Comparison of ENCODE assay signal across 11 cellular contexts in genomic region chr10:127577376-127577775, GRCh38. TPM values are rescaled to one million over a fixed set of nuclear protein-coding genes. Genes with fewer than 3 reads are reported as not detected.
A peak's percentile ranks its signal among the peaks of the same experiment; 100 is the strongest.
DNase-seq lines count a peak whose midpoint lies in the region; ATAC-seq, FAIRE-seq and TF ChIP-seq lines count a peak whose summit lies in the region.
"Had no signal": no experiment of that assay in that cellular context is flagged by ENCODE, and none has a peak within 500 bp of the region (broad histone marks: within the 10 kb centered on the region; RNA-seq: fewer than 3 reads in every experiment).

No MANE protein-coding gene starts in this region.

- intact Hi-C loops in CD4-positive, alpha-beta T cell (cut with DNase I, micrococcal nuclease): loop anchor here in 1 of 2 experiments (5.0 kb wide), 1 partner anchor 335 kb away; no protein-coding TSS in a partner anchor

- H4K20me1 ChIP-seq in astrocyte (ENCODE audit: insufficient read depth, low read length): no peaks in the 10 kb centered on the region

- H3K9ac ChIP-seq in astrocyte (ENCODE audit: low read length): no peak overlapping the region

- DNase-seq in DMS153 (lab: John Stamatoyannopoulos, UW) (peak; percentile 3), LNCaP clone FGC (ENCODE audit: low read depth) (no peak), astrocyte (ENCODE audit: low read depth) (peak; percentile 12), midbrain (lab: John Stamatoyannopoulos, UW) (peak; percentile 38), tibial nerve (ENCODE audit: low spot score in 2 of 2) (no peak), EL (no peak)
- no peak for DNase-seq in stimulated activated CD4-positive, alpha-beta T cell treated with anti-CD3 and anti-CD28 coated beads, Interleukin-15, amount 100 ng/mL, for 24 hours
- no peak for DNase-seq in CD4-positive, alpha-beta T cell
- DNase-seq: effector memory CD4-positive, alpha-beta T cell; KG1 had no signal

- H3K27ac ChIP-seq in astrocyte (ENCODE audit: low read depth, low read length): no peak overlapping the region
- no peak overlapping the region for H3K27ac ChIP-seq in tibial nerve
- no peak overlapping the region for H3K27ac ChIP-seq in CD4-positive, alpha-beta T cell (ENCODE audit: low read depth, low read length)

- H2AFZ ChIP-seq in astrocyte (ENCODE audit: low read depth, low read length): no peak overlapping the region

- TF ChIP-seq CTCF in LNCaP clone FGC (IDR thresholded peaks at IDR 0.05; ENCODE audit: control insufficient read depth, extremely low read depth, insufficient read depth) (peak; percentile 51), astrocyte (IDR thresholded peaks at IDR 0.05; ENCODE audit: insufficient read depth, low read depth, low read length) (peak; percentile 16), tibial nerve (IDR thresholded peaks at IDR 0.05) (no peak)
- TF ChIP-seq CTCF in CD4-positive, alpha-beta T cell (IDR thresholded peaks at IDR 0.05): no peak

- no peaks in the 10 kb centered on the region for H3K79me2 ChIP-seq in astrocyte (ENCODE audit: insufficient read depth, low read length)

- no peaks in the 10 kb centered on the region for H3K36me3 ChIP-seq in astrocyte (ENCODE audit: insufficient read depth, low read length)
- H3K36me3 ChIP-seq in tibial nerve: no peaks in the 10 kb centered on the region

- POLR2A ChIA-PET in CD4-positive, alpha-beta T cell (lab: Charles Lee): no interaction called here

- H3K4me2 ChIP-seq in astrocyte (ENCODE audit: low read length): no peak overlapping the region

- CTCF ChIA-PET in CD4-positive, alpha-beta T cell (lab: Charles Lee): no interaction called here

- H3K4me3 ChIP-seq in LNCaP clone FGC (ENCODE audit: low read depth, low read length): no peak overlapping the region
- no peak overlapping the region for H3K4me3 ChIP-seq in astrocyte (ENCODE audit: insufficient read depth, low read depth, low read length)
- no peak overlapping the region for H3K4me3 ChIP-seq in tibial nerve

- no peaks in the 10 kb centered on the region for H3K36me3 Mint-ChIP-seq in astrocyte (ENCODE audit: low read depth, unreplicated experiment)
- no peaks in the 10 kb centered on the region for H3K36me3 Mint-ChIP-seq in CD4-positive, alpha-beta T cell (ENCODE audit: low read depth)

- TF ChIP-seq EP300 in tibial nerve (IDR thresholded peaks at IDR 0.05): no peak

- H3K27me3 ChIP-seq in astrocyte (ENCODE audit: insufficient read depth, low read length) (no peaks in the 10 kb centered on the region), tibial nerve (no peaks in the 10 kb centered on the region)
- H3K27me3 ChIP-seq in CD4-positive, alpha-beta T cell (ENCODE audit: control insufficient read depth, insufficient read depth, low read length): no peaks in the 10 kb centered on the region

- H3K9me3 ChIP-seq in astrocyte (ENCODE audit: insufficient read depth, low read depth, low read length): no peaks in the 10 kb centered on the region
- H3K9me3 ChIP-seq in tibial nerve: peaks cover 0 to 17% (median 0%) of the 10 kb centered on the region in 4 donors
- H3K9me3 ChIP-seq in CD4-positive, alpha-beta T cell (ENCODE audit: control insufficient read depth, low read length): peaks cover 5% of the 10 kb centered on the region

- H3K27me3 Mint-ChIP-seq in astrocyte (ENCODE audit: low read depth, unreplicated experiment): peaks cover 15% of the 10 kb centered on the region
- H3K27me3 Mint-ChIP-seq in CD4-positive, alpha-beta T cell: peaks cover 11% of the 10 kb centered on the region

- H3K4me1 Mint-ChIP-seq in astrocyte (ENCODE audit: low read depth, unreplicated experiment): no peaks in the 10 kb centered on the region
- H3K4me1 Mint-ChIP-seq in CD4-positive, alpha-beta T cell (ENCODE audit: low read depth): no peaks in the 10 kb centered on the region

- no peaks in the 10 kb centered on the region for H3K9me3 Mint-ChIP-seq in astrocyte (ENCODE audit: unreplicated experiment)
- H3K9me3 Mint-ChIP-seq in CD4-positive, alpha-beta T cell: peaks cover 9% of the 10 kb centered on the region

- ATAC-seq in CD4-positive, alpha-beta T cell (ENCODE audit: poor library complexity): no peak

- no peak for FAIRE-seq in astrocyte (lab: Jason Lieb, UNC)

- no peak for TF ChIP-seq POLR2A in tibial nerve (IDR thresholded peaks at IDR 0.05)

- H3K4me1 ChIP-seq in astrocyte (ENCODE audit: insufficient read depth, low read length) (no peaks in the 10 kb centered on the region), tibial nerve (no peaks in the 10 kb centered on the region)

- H3K4me3 Mint-ChIP-seq in astrocyte (ENCODE audit: unreplicated experiment): no peak overlapping the region
- no peak overlapping the region for H3K4me3 Mint-ChIP-seq in CD4-positive, alpha-beta T cell

- no peak overlapping the region for H3K27ac Mint-ChIP-seq in astrocyte (ENCODE audit: unreplicated experiment)
- H3K27ac Mint-ChIP-seq in CD4-positive, alpha-beta T cell: no peak overlapping the region

- WGBS in tibial nerve, 2 donors: 19 to 25% methylated on average over 2 of the region's 2 CpGs

RNA-seq across cellular contexts. Expression of gene NPS, which starts 28.3 kb away (rescaled TPM):
- total RNA-seq in astrocyte (not detected in 2 replicates), tibial nerve (not detected)
- not detected for total RNA-seq in CD4-positive, alpha-beta T cell
- total RNA-seq: lower leg skin had no signal

Comparison
In these comparisons a context has a peak if more than half of its experiments do, and no peak if none do; other contexts are left out.
1. DNase-seq: peak in DMS153 (single experiment), astrocyte (single experiment) and midbrain (single experiment); none in LNCaP clone FGC (single experiment), tibial nerve (0 of 2), stimulated activated CD4-positive, alpha-beta T cell treated with anti-CD3 and anti-CD28 coated beads, Interleukin-15, amount 100 ng/mL, for 24 hours (single experiment), EL (single experiment) and CD4-positive, alpha-beta T cell (0 of 10).
2. CTCF ChIP-seq: peak in LNCaP clone FGC (single experiment) and astrocyte (single experiment); none in tibial nerve (0 of 5) and CD4-positive, alpha-beta T cell (single experiment).